In the genomic region with DNA sequence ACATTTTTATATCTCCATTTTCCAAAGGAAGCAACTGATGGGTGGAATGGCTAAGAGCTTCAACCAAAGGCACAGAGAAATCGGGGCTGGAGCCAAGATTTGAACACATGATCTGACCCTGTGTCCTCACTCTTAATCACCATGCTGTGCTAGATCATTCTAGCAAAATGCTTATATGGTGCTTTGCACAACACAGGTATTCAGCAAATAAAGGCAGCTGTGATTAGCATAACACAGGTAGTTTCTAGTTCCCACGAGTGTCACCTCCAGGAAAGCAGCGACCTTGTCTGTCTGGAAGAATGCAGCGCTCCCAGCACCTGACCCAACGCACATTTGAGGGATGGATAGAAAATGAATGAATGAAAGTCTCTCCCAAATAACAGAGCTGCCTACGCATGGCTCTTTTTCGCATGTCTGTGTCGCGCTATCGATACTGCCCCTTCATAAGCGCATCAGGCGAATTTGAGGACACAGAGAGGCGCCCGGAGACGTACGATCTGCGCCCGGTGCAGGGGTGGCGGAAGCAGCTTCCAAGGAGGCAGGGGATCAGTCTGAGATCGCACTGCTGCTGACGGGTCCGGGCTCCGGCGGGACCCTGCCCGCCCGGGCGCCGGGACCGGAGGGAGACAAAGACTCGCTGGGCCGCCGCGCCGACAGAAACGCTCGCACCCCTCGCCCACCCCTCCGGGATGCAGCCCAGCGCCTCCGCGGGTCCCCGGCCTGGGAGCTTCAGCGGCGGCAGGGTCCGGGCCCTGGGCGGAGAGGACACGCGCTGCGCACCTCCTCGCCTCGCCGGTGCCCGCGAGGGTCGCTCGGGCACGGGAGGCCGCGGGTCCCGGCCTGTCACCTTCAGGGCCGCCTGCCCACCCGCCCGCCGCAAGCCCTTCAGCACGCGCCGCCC, we compare ENCODE assay signal across 8 cellular contexts. TPM values are rescaled to one million over a fixed set of nuclear protein-coding genes. Genes with fewer than 3 reads are reported as not detected.
DNase-seq lines count a peak whose midpoint lies in the region; ATAC-seq and TF ChIP-seq lines count a peak whose summit lies in the region.

No MANE protein-coding gene starts in this region.

- intact Hi-C loops in lower lobe of right lung (cut with DNase I) (no loop called here), stomach (cut with DNase I; ENCODE audit: low total_unique reads) (loop anchor here (10.0 kb wide), 1 partner anchor 284 kb away; no protein-coding TSS in a partner anchor)

- H3K4me3 ChIP-seq in lower lobe of right lung (peak overlapping the region; percentile 97), stomach (peak overlapping the region; percentile 94 to 100 (median 98))

- WGBS in stomach, 5 donors = 0 to 1% (median 1%) methylated on average over 34 to 67 of the region's 67 CpGs

- H3K27me3 ChIP-seq in lower lobe of right lung (ENCODE audit: low read depth) = no peaks in the 10 kb centered on the region
- H3K27me3 ChIP-seq in stomach = no peaks in the 10 kb centered on the region

- H3K9me3 ChIP-seq in lower lobe of right lung (no peaks in the 10 kb centered on the region), stomach (peaks cover 0 to 5% (median 2%) of the 10 kb centered on the region in 4 donors)

- TF ChIP-seq EP300 in stomach (IDR thresholded peaks at IDR 0.05) = no peak

- H3K27ac ChIP-seq in lower lobe of right lung = peak overlapping the region; percentile 76
- peak overlapping the region; percentile 78 to 95 (median 93) for H3K27ac ChIP-seq in stomach

- peak; percentile 69 for DNase-seq in activated CD8-positive, alpha-beta memory T cell treated with anti-CD3 and anti-CD28 coated beads for 24 hours
- DNase-seq in activated CD8-positive, alpha-beta memory T cell treated with anti-CD3 and anti-CD28 coated beads, Interleukin-2, amount 50 U/mL, for 4 hours = no peak
- peak; percentile 79 for DNase-seq in RKO (ENCODE audit: low spot score)
- DNase-seq in cerebellar cortex (ENCODE audit: low spot score) = peak; percentile 35
- DNase-seq in lower lobe of right lung = peak; percentile 53
- no peak for DNase-seq in stomach
- no peak for DNase-seq in NCI-H1105 (lab: John Stamatoyannopoulos, UW)

- peak; percentile 20 for ATAC-seq in HG02840 (IDR thresholded peaks at IDR 0.05; ENCODE audit: low FRiP score, unreplicated experiment)
- ATAC-seq in lower lobe of right lung = peak; percentile 1 to 14

- no peaks in the 10 kb centered on the region for H3K36me3 ChIP-seq in lower lobe of right lung
- no peaks in the 10 kb centered on the region for H3K36me3 ChIP-seq in stomach

- peaks cover 20% of the 10 kb centered on the region for H3K4me1 ChIP-seq in lower lobe of right lung
- peaks cover 15 to 54% (median 46%) of the 10 kb centered on the region in 4 donors for H3K4me1 ChIP-seq in stomach

- TF ChIP-seq CTCF in lower lobe of right lung (IDR thresholded peaks at IDR 0.05) = no peak
- TF ChIP-seq CTCF in stomach (IDR thresholded peaks at IDR 0.05) = no peak

- TF ChIP-seq POLR2A in stomach (IDR thresholded peaks at IDR 0.05) = no peak

RNA-seq across cellular contexts. Expression of a gene that starts 0.6 kb away (rescaled TPM):
- total RNA-seq in lower lobe of right lung (40.3 TPM), stomach (10 to 100 TPM; 17.7 to 67.7 (median 26.1) TPM)
- polyA plus RNA-seq in stomach = 10 to 100 TPM; 15.6 to 20.2 (median 16.2) TPM

RNA-seq across cellular contexts. Expression of a gene that starts 24.8 kb away (rescaled TPM):
- total RNA-seq in lower lobe of right lung = not detected
- not detected for total RNA-seq in stomach
- not detected for polyA plus RNA-seq in stomach

RNA-seq across cellular contexts. Expression of a gene that starts 25.0 kb away (rescaled TPM):
- total RNA-seq in lower lobe of right lung (6.6 TPM), stomach (10 to 100 TPM in 1 of 5 donors, 1 to 10 TPM in 3, not detected in 1; 2.6 to 40.3 (median 5.2) TPM)
- polyA plus RNA-seq in stomach = 1 to 10 TPM; 2.4 to 3.9 (median 3.2) TPM

Comparison
In these comparisons a context has a peak if more than half of its experiments do, and no peak if none do; other contexts are left out.
1. DNase-seq: peak in activated CD8-positive, alpha-beta memory T cell treated with anti-CD3 and anti-CD28 coated beads for 24 hours (single experiment), RKO (single experiment), cerebellar cortex (single experiment) and lower lobe of right lung (single experiment); none in activated CD8-positive, alpha-beta memory T cell treated with anti-CD3 and anti-CD28 coated beads, Interleukin-2, amount 50 U/mL, for 4 hours (single experiment), stomach (single experiment) and NCI-H1105 (single experiment).